In the genomic region with DNA sequence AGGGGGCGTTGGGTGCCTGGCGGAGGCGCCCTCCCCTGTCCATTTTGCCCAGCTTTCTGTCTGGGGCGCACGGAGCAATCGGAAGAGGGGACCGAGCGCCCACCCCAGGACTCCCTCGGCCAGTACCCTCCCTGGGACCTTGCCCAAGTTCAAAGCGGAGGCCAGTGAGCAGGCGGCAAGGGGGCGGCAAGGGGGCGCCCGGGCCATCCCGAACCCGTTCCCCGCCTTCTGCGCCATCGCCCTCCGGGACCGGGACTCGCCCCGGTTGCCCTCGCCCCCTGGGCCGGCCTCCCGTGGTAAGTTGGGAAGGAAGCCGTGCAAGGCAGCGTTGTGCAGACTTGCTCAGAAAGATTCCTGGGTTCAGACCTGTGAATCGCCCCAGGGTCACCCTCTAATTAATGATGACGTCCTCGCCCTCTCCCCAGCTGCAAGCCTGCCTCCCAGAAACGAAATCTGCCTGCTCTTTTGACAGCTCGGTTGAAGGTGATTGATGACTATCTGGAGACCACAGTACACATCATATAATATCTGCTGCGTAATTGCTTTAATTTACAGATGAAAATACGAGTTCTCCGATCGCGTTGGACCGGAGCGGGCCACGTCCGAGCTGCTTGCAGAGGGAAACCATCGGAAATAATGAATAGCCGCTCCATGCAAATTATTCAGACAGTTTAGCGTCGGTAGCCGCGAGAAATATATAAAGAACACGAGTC, we compare ENCODE assay signal across 14 cellular contexts. TPM values are rescaled to one million over a fixed set of nuclear protein-coding genes. Genes with fewer than 3 reads are reported as not detected.
A peak's percentile ranks its signal among the peaks of the same experiment; 100 is the strongest.
DNase-seq lines count a peak whose midpoint lies in the region; ATAC-seq, FAIRE-seq and TF ChIP-seq lines count a peak whose summit lies in the region.
"Had no signal": no experiment of that assay in that cellular context is flagged by ENCODE, and none has a peak within 500 bp of the region (broad histone marks: within the 10 kb centered on the region; RNA-seq: fewer than 3 reads in every experiment).

No MANE protein-coding gene starts in this region.

- peaks cover 48% of the 10 kb centered on the region for H3K27me3 Mint-ChIP-seq in astrocyte (ENCODE audit: low read depth, unreplicated experiment)
- peaks cover 66% of the 10 kb centered on the region for H3K27me3 Mint-ChIP-seq in type B pancreatic cell

- no peak overlapping the region for H3K4me2 ChIP-seq in astrocyte (ENCODE audit: low read length)
- no peak overlapping the region for H3K4me2 ChIP-seq in HepG2 (ENCODE audit: low read depth, low read length)

- WGBS in HepG2 (ENCODE audit: low lambda C conversion rate) = 40% methylated on average over 18 of the region's 49 CpGs
- 6 to 8% methylated on average over 28 to 43 of the region's 49 CpGs for WGBS in thyroid gland, 2 donors

- no peak overlapping the region for H3K27ac ChIP-seq in right atrium auricular region
- H3K27ac ChIP-seq in astrocyte (ENCODE audit: low read depth, low read length) = no peak overlapping the region
- H3K27ac ChIP-seq in HepG2 (ENCODE audit: extremely low read length, insufficient read depth, low read length) = no peak overlapping the region
- no peak overlapping the region for H3K27ac ChIP-seq in thyroid gland

- in situ Hi-C loops in HepG2 (cut with HindIII; ENCODE audit: extremely low pct_ligation_motif_present, low pct_unique_long_range_greater_than_20kb) = no loop called here

- TF ChIP-seq EP300 in HepG2 (IDR thresholded peaks at IDR 0.05; ENCODE audit: low read depth in 2 of 2, low read length in 2 of 2) (no peak), HepG2 (CRISPR knock-in tag; IDR thresholded peaks at IDR 0.05; ENCODE audit: borderline replicate concordance) (no peak)

- no peak overlapping the region for H3K9ac ChIP-seq in astrocyte (ENCODE audit: low read length)
- no peak overlapping the region for H3K9ac ChIP-seq in HepG2 (ENCODE audit: insufficient read depth, low read depth, low read length)

- peak overlapping the region; percentile 62 for H3K4me3 Mint-ChIP-seq in astrocyte (ENCODE audit: unreplicated experiment)
- H3K4me3 Mint-ChIP-seq in type B pancreatic cell = peak overlapping the region; percentile 87
- H3K4me3 Mint-ChIP-seq: CD8-positive, alpha-beta T cell; stimulated activated effector memory CD8-positive, alpha-beta T cell treated with anti-CD3 and anti-CD28 coated beads, Interleukin-12 subunit alpha, Interleukin-12 subunit beta, amount 100 ng/mL, for 72 hours had no signal

- POLR2A ChIA-PET in HepG2 (lab: Yijun Ruan, JAX) = no interaction called here

- ATAC-seq in Right ventricle myocardium superior (ENCODE audit: poor library complexity) = peak; percentile 2
- peak; percentile 25 for ATAC-seq in HepG2
- ATAC-seq in HG03571 (IDR thresholded peaks at IDR 0.05; ENCODE audit: unreplicated experiment) = no peak
- ATAC-seq: CD8-positive, alpha-beta T cell had no signal

- no TSS peak for BruUV-seq in HepG2 (replicated peaks; lab: Mats Ljungman, UMichigan)

- TF ChIP-seq POLR2A in HepG2 (IDR thresholded peaks at IDR 0.05; ENCODE audit: insufficient read depth in 1 of 2, low read depth in 2 of 2, low read length in 2 of 2) (no peak), thyroid gland (IDR thresholded peaks at IDR 0.05) (no peak)

- H3K36me3 Mint-ChIP-seq in astrocyte (ENCODE audit: low read depth, unreplicated experiment) (peaks cover 4% of the 10 kb centered on the region), type B pancreatic cell (peaks cover 3% of the 10 kb centered on the region)
- H3K36me3 Mint-ChIP-seq: CD8-positive, alpha-beta T cell had no signal

- H3K9me3 Mint-ChIP-seq in astrocyte (ENCODE audit: unreplicated experiment) (peaks cover 15% of the 10 kb centered on the region), type B pancreatic cell (no peaks in the 10 kb centered on the region)
- H3K9me3 Mint-ChIP-seq: CD8-positive, alpha-beta T cell; stimulated activated effector memory CD8-positive, alpha-beta T cell treated with anti-CD3 and anti-CD28 coated beads, Interleukin-12 subunit alpha, Interleukin-12 subunit beta, amount 100 ng/mL, for 72 hours had no signal

- no peak for TF ChIP-seq RAD21 in HepG2 (CRISPR knock-in tag; IDR thresholded peaks at IDR 0.05)

- DNase-seq in Right ventricle myocardium superior = peak; percentile 6
- DNase-seq in right atrium auricular region (ENCODE audit: low spot score) = no peak
- no peak for DNase-seq in astrocyte (ENCODE audit: low read depth)
- no peak for DNase-seq in HepG2 (ENCODE audit: low spot score)
- DNase-seq in type B pancreatic cell (ENCODE audit: extremely low spot score, unreplicated experiment) = no peak
- no peak for DNase-seq in thyroid gland
- no peak for DNase-seq in NCI-H446 (lab: John Stamatoyannopoulos, UW)
- DNase-seq: activated CD8-positive, alpha-beta memory T cell treated with anti-CD3 and anti-CD28 coated beads, Interleukin-2, amount 50 U/mL, for 4 hours; CD8-positive, alpha-beta T cell; cerebellar nuclear complex; foreskin melanocyte; stimulated activated CD4-positive, alpha-beta T cell treated with anti-CD3 and anti-CD28 coated beads, Interleukin-12 subunit alpha, Interleukin-12 subunit beta, amount 100 ng/mL, for 4 hours had no signal

- H4K20me1 ChIP-seq in astrocyte (ENCODE audit: insufficient read depth, low read length) (no peaks in the 10 kb centered on the region), HepG2 (ENCODE audit: insufficient read depth, low read length) (no peaks in the 10 kb centered on the region)

- H3K27ac Mint-ChIP-seq in astrocyte (ENCODE audit: unreplicated experiment) (peak overlapping the region; percentile 34), type B pancreatic cell (peak overlapping the region; percentile 94)
- H3K27ac Mint-ChIP-seq: CD8-positive, alpha-beta T cell had no signal

- H3K79me2 ChIP-seq in astrocyte (ENCODE audit: insufficient read depth, low read length) (no peaks in the 10 kb centered on the region), HepG2 (ENCODE audit: insufficient read depth, low read length) (no peaks in the 10 kb centered on the region)

- H3K4me1 Mint-ChIP-seq in astrocyte (ENCODE audit: low read depth, unreplicated experiment) = peaks cover 2% of the 10 kb centered on the region
- peaks cover 13% of the 10 kb centered on the region for H3K4me1 Mint-ChIP-seq in type B pancreatic cell (ENCODE audit: unreplicated experiment)

- H3K36me3 ChIP-seq in right atrium auricular region = no peaks in the 10 kb centered on the region
- H3K36me3 ChIP-seq in astrocyte (ENCODE audit: insufficient read depth, low read length) = no peaks in the 10 kb centered on the region
- no peaks in the 10 kb centered on the region for H3K36me3 ChIP-seq in HepG2 (replicated peaks in 1 of 2; ENCODE audit: control insufficient read depth in 1 of 2, insufficient read depth in 2 of 2, low read length in 2 of 2)
- no peaks in the 10 kb centered on the region for H3K36me3 ChIP-seq in thyroid gland

- peaks cover 26 to 67% of the 10 kb centered on the region in 2 donors for H3K27me3 ChIP-seq in right atrium auricular region
- peaks cover 62% of the 10 kb centered on the region for H3K27me3 ChIP-seq in astrocyte (ENCODE audit: insufficient read depth, low read length)
- peaks cover 3 to 53% of the 10 kb centered on the region in 2 experiments for H3K27me3 ChIP-seq in HepG2 (ENCODE audit: control insufficient read depth in 1 of 2, insufficient read depth in 2 of 2, low read length in 2 of 2)
- peaks cover 29% of the 10 kb centered on the region for H3K27me3 ChIP-seq in thyroid gland

- H3K9me3 ChIP-seq in right atrium auricular region (no peaks in the 10 kb centered on the region), astrocyte (ENCODE audit: insufficient read depth, low read depth, low read length) (no peaks in the 10 kb centered on the region), HepG2 (ENCODE audit: low read length) (no peaks in the 10 kb centered on the region), thyroid gland (no peaks in the 10 kb centered on the region)

- peak overlapping the region in 1 of 2 donors; percentile 36 for H3K4me3 ChIP-seq in right atrium auricular region
- H3K4me3 ChIP-seq in astrocyte (ENCODE audit: insufficient read depth, low read depth, low read length) = no peak overlapping the region
- no peak overlapping the region for H3K4me3 ChIP-seq in HepG2 (replicated peaks in 1 of 3; ENCODE audit: insufficient read depth in 1 of 3, low read depth in 2 of 3, low read length in 3 of 3)
- no peak overlapping the region for H3K4me3 ChIP-seq in thyroid gland (replicated peaks in 1 of 3)

- FAIRE-seq in astrocyte (lab: Jason Lieb, UNC) = no peak
- no peak for FAIRE-seq in HepG2 (lab: Jason Lieb, UNC)

- CTCF ChIA-PET in HepG2 (lab: Yijun Ruan, JAX; ENCODE audit: low intra/inter-chr PET ratio, low total read pairs) = no interaction called here

- intact Hi-C loops in Right ventricle myocardium superior (cut with DNase I) = no loop called here
- intact Hi-C loops in HepG2 (cut with micrococcal nuclease; ENCODE audit: unreplicated experiment) = no loop called here
- intact Hi-C loops in thyroid gland (cut with DNase I) = no loop called here

- H3K4me1 ChIP-seq in right atrium auricular region = peaks cover 0 to 38% of the 10 kb centered on the region in 2 donors
- H3K4me1 ChIP-seq in astrocyte (ENCODE audit: insufficient read depth, low read length) = peaks cover 4% of the 10 kb centered on the region
- no peaks in the 10 kb centered on the region for H3K4me1 ChIP-seq in HepG2 (ENCODE audit: insufficient read depth, low read length)
- peaks cover 3 to 21% of the 10 kb centered on the region in 2 donors for H3K4me1 ChIP-seq in thyroid gland

- H2AFZ ChIP-seq in astrocyte (ENCODE audit: low read depth, low read length) (no peak overlapping the region), HepG2 (ENCODE audit: low read length) (no peak overlapping the region)

- TF ChIP-seq CTCF in right atrium auricular region (IDR thresholded peaks at IDR 0.05) (no peak), astrocyte (IDR thresholded peaks at IDR 0.05; ENCODE audit: insufficient read depth, low read depth, low read length) (no peak), HepG2 (CRISPR knock-in tag; IDR thresholded peaks at IDR 0.05) (no peak), type B pancreatic cell (conservative IDR thresholded peaks at IDR 0.05) (no peak), thyroid gland (IDR thresholded peaks at IDR 0.05) (no peak)

RNA-seq across cellular contexts. Expression of a gene that starts 1.4 kb away (rescaled TPM):
- 15.8 TPM for total RNA-seq in Right ventricle myocardium superior
- not detected for total RNA-seq in right atrium auricular region
- 0.53 and 0.68 TPM in 2 replicates for total RNA-seq in astrocyte
- total RNA-seq in HepG2 (2016; rRNA removed; fragmentation: Illumina TruSeq; extraction: Trizol) = not detected in 2 replicates
- not detected in 2 replicates for total RNA-seq in HepG2 (2016; cell fraction: cytosol; rRNA removed; fragmentation: Illumina TruSeq; extraction: Trizol; ENCODE audit: low read depth)
- total RNA-seq in HepG2 (2016; cell fraction: insoluble cytoplasmic fraction; rRNA removed; fragmentation: Illumina TruSeq; extraction: Trizol) = not detected in 2 replicates
- total RNA-seq in HepG2 (2016; cell fraction: membrane; rRNA removed; fragmentation: Illumina TruSeq; extraction: Trizol) = not detected in 2 replicates
- not detected in 2 replicates for total RNA-seq in HepG2 (2016; cell fraction: nucleus; rRNA removed; fragmentation: Illumina TruSeq; extraction: Trizol)
- not detected in 2 replicates for polyA plus RNA-seq in HepG2 (2011; rRNA removed)
- not detected in 2 replicates for polyA plus RNA-seq in HepG2 (2011; cell fraction: cytosol; rRNA removed)
- polyA plus RNA-seq in HepG2 (2011; cell fraction: nucleus; rRNA removed) = not detected in 2 replicates
- not detected in 2 replicates for polyA plus RNA-seq in HepG2 (2012)
- polyA plus RNA-seq in HepG2 (2016; cell fraction: cytosol; fragmentation: Illumina TruSeq; extraction: Trizol; ENCODE audit: low read depth) = not detected in 2 replicates
- not detected in 2 replicates for polyA plus RNA-seq in HepG2 (2016; cell fraction: insoluble cytoplasmic fraction; fragmentation: Illumina TruSeq; extraction: Trizol; ENCODE audit: low read depth)
- not detected in 2 replicates for polyA plus RNA-seq in HepG2 (2016; cell fraction: membrane; fragmentation: Illumina TruSeq; extraction: Trizol; ENCODE audit: low read depth)
- not detected in 2 replicates for polyA plus RNA-seq in HepG2 (2016; cell fraction: nucleus; fragmentation: Illumina TruSeq; extraction: Trizol; ENCODE audit: insufficient read depth, low read depth)
- polyA minus RNA-seq in HepG2 (2011; rRNA and poly(A)+ RNA removed; ENCODE audit: low replicate concordance) = 0.09 TPM in 1 of 2 replicates, not detected in the other
- polyA minus RNA-seq in HepG2 (2011; cell fraction: cytosol; rRNA and poly(A)+ RNA removed) = not detected in 2 replicates
- polyA minus RNA-seq in HepG2 (2011; cell fraction: nucleus; rRNA and poly(A)+ RNA removed) = not detected in 2 replicates
- 1.6 and 6.0 TPM in 2 replicates for total RNA-seq in type B pancreatic cell (ENCODE audit: low replicate concordance)
- total RNA-seq in thyroid gland = not detected
- total RNA-seq: CD8-positive, alpha-beta T cell had no signal
